10 cellular contexts compared by ENCODE assay signal in genomic region chr22:16601437-16602223, GRCh38. TPM values are rescaled to one million over a fixed set of nuclear protein-coding genes. Genes with fewer than 3 reads are reported as not detected.
DNase-seq lines count a peak whose midpoint lies in the region; ATAC-seq and TF ChIP-seq lines count a peak whose summit lies in the region.
"Had no signal": no experiment of that assay in that cellular context is flagged by ENCODE, and none has a peak within 500 bp of the region (broad histone marks: within the 10 kb centered on the region; RNA-seq: fewer than 3 reads in every experiment).

No MANE protein-coding gene starts in this region.

- H3K4me3 ChIP-seq in fibroblast of the aortic adventitia (ENCODE audit: low read depth, low read length) = peak overlapping the region; percentile 63
- H3K4me3 ChIP-seq in rectal smooth muscle tissue (ENCODE audit: low read length) = peak overlapping the region; percentile 8

- H3K4me3 Mint-ChIP-seq in CD14-positive monocyte = peak overlapping the region; percentile 71 to 78
- no peak overlapping the region for H3K4me3 Mint-ChIP-seq in type B pancreatic cell

- H3K9me3 Mint-ChIP-seq in CD14-positive monocyte = peaks cover 0 to 24% (median 13%) of the 10 kb centered on the region in 7 donors
- H3K9me3 Mint-ChIP-seq in type B pancreatic cell = peaks cover 5% of the 10 kb centered on the region

- H3K36me3 ChIP-seq in rectal smooth muscle tissue (ENCODE audit: control insufficient read depth, insufficient read depth, low read length) = no peaks in the 10 kb centered on the region

- in situ Hi-C loops in SK-MEL-5 (cut with HindIII; ENCODE audit: low pct_unique_long_range_greater_than_20kb, low sequenced_read_pairs) = no loop called here

- peaks cover 26% of the 10 kb centered on the region for H3K4me1 Mint-ChIP-seq in CD14-positive monocyte
- no peaks in the 10 kb centered on the region for H3K4me1 Mint-ChIP-seq in type B pancreatic cell (ENCODE audit: unreplicated experiment)

- H3K27ac ChIP-seq in rectal smooth muscle tissue (ENCODE audit: low read depth, low read length) = peak overlapping the region; percentile 78

- intact Hi-C loops in CD14-positive monocyte (cut with micrococcal nuclease) = no loop called here

- DNase-seq in CD14-positive monocyte (ENCODE audit: low spot score) (peak; percentile 45), SK-MEL-5 (ENCODE audit: low read depth, low spot score) (peak; percentile 33), fibroblast of the aortic adventitia (ENCODE audit: low read depth) (peak; percentile 15), type B pancreatic cell (ENCODE audit: extremely low spot score, unreplicated experiment) (no peak), amniotic stem cell (lab: John Stamatoyannopoulos, UW) (no peak)

- ATAC-seq in HG03469 (IDR thresholded peaks at IDR 0.05; ENCODE audit: unreplicated experiment) = no peak
- no peak for ATAC-seq in GM21737 (IDR thresholded peaks at IDR 0.05; ENCODE audit: unreplicated experiment)

- H3K36me3 Mint-ChIP-seq in CD14-positive monocyte (peaks cover 0 to 15% of the 10 kb centered on the region in 2 donors), type B pancreatic cell (no peaks in the 10 kb centered on the region)

- H3K9ac ChIP-seq in rectal smooth muscle tissue (ENCODE audit: low read length) = no peak overlapping the region

- H3K27me3 Mint-ChIP-seq in CD14-positive monocyte (ENCODE audit: low read depth in 3 of 3) = peaks cover 59 to 85% (median 74%) of the 10 kb centered on the region in 3 donors
- no peaks in the 10 kb centered on the region for H3K27me3 Mint-ChIP-seq in type B pancreatic cell

- no peaks in the 10 kb centered on the region for H3K27me3 ChIP-seq in rectal smooth muscle tissue (ENCODE audit: control insufficient read depth, insufficient read depth, low read length)

- H3K4me1 ChIP-seq in rectal smooth muscle tissue (ENCODE audit: control insufficient read depth, insufficient read depth, low read length) = no peaks in the 10 kb centered on the region

- TF ChIP-seq CTCF in CD14-positive monocyte (IDR thresholded peaks at IDR 0.05) = no peak
- no peak for TF ChIP-seq CTCF in fibroblast of the aortic adventitia (IDR thresholded peaks at IDR 0.05; ENCODE audit: insufficient read depth, low read length)
- no peak for TF ChIP-seq CTCF in type B pancreatic cell (conservative IDR thresholded peaks at IDR 0.05)

- H3K27ac Mint-ChIP-seq in CD14-positive monocyte = peak overlapping the region in 1 of 7 donors; percentile 25
- no peak overlapping the region for H3K27ac Mint-ChIP-seq in type B pancreatic cell

RNA-seq across cellular contexts. Expression of gene CCT8L2, which starts 9.0 kb away (rescaled TPM):
- not detected for polyA plus RNA-seq in CD14-positive monocyte
- total RNA-seq in SK-MEL-5 (2014; rRNA removed; shearing (Covaris generic)) = not detected in 2 replicates
- not detected in 2 replicates for polyA plus RNA-seq in SK-MEL-5 (2015; cell fraction: cytosol; rRNA removed)
- not detected in 2 replicates for polyA plus RNA-seq in SK-MEL-5 (2015; cell fraction: nucleus; rRNA removed)
- total RNA-seq in fibroblast of the aortic adventitia (ENCODE audit: low replicate concordance) = not detected in 2 replicates
- not detected in 2 replicates for total RNA-seq in type B pancreatic cell (ENCODE audit: low replicate concordance)
- total RNA-seq: HT1080, OCI-LY7 had no signal

Comparison
In these comparisons a context has a peak if more than half of its experiments do, and no peak if none do; other contexts are left out.
1. DNase-seq: peak in CD14-positive monocyte (single experiment), SK-MEL-5 (single experiment) and fibroblast of the aortic adventitia (single experiment); none in type B pancreatic cell (single experiment) and amniotic stem cell (single experiment).